Comparison of ENCODE assay signal across 9 cellular contexts in the genomic region with DNA sequence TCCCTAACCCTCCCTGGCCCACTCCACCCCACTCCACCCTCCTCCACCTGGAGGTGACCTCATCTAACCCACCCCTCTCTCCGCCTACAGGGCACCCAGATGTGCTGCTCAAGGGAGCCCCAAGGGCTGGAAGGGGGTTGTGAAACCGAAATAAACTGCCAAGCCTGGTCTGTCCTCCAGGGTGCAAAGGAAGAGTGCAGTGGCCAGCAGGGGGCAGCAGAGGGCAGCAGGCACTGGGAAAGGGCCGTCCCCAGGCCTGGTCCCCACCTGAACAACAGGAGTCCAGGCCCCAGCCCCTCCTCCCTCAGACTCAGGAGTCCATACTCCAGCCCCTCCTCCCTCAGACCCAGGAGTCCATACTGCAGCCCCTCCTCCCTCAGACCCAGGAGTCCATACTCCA. TPM values are rescaled to one million over a fixed set of nuclear protein-coding genes. Genes with fewer than 3 reads are reported as not detected.
A peak's percentile ranks its signal among the peaks of the same experiment; 100 is the strongest.
DNase-seq lines count a peak whose midpoint lies in the region; ATAC-seq and TF ChIP-seq lines count a peak whose summit lies in the region.
"Had no signal": no experiment of that assay in that cellular context is flagged by ENCODE, and none has a peak within 500 bp of the region (broad histone marks: within the 10 kb centered on the region; RNA-seq: fewer than 3 reads in every experiment).

No MANE protein-coding gene starts in this region.

- no peaks in the 10 kb centered on the region for H3K27me3 ChIP-seq in left ventricle myocardium inferior (ENCODE audit: low read depth)

- H3K27ac Mint-ChIP-seq in T-cell: no peak overlapping the region
- no peak overlapping the region for H3K27ac Mint-ChIP-seq in activated naive CD8-positive, alpha-beta T cell treated with anti-CD3 and anti-CD28 coated beads, Interleukin-2, amount 50 U/mL, for 24 hours

- H3K9me3 Mint-ChIP-seq in T-cell: no peaks in the 10 kb centered on the region
- H3K9me3 Mint-ChIP-seq in activated naive CD8-positive, alpha-beta T cell treated with anti-CD3 and anti-CD28 coated beads, Interleukin-2, amount 50 U/mL, for 24 hours: no peaks in the 10 kb centered on the region

- peak; percentile 58 for ATAC-seq in GM21529 (IDR thresholded peaks at IDR 0.05; ENCODE audit: unreplicated experiment)
- ATAC-seq in T-cell (replicated peaks in 1 of 4): peak; percentile 83 to 97 (median 86)
- ATAC-seq in activated naive CD8-positive, alpha-beta T cell treated with anti-CD3 and anti-CD28 coated beads, Interleukin-2, amount 50 U/mL, for 24 hours: peak; percentile 93
- peak; percentile 97 for ATAC-seq in sciatic nerve
- no peak for ATAC-seq in HG02840 (IDR thresholded peaks at IDR 0.05; ENCODE audit: low FRiP score, unreplicated experiment)

- DNase-seq in CMK (ENCODE audit: low read depth) (peak; percentile 87), NCI-H1092 (lab: John Stamatoyannopoulos, UW) (peak; percentile 63), T-cell (peak; percentile 37 to 82 (median 74)), left ventricle myocardium inferior (peak; percentile 83), sciatic nerve (ENCODE audit: low spot score) (peak; percentile 93)
- DNase-seq in activated naive CD8-positive, alpha-beta T cell treated with anti-CD3 and anti-CD28 coated beads, Interleukin-2, amount 50 U/mL, for 24 hours: peak; percentile 91

- H3K36me3 ChIP-seq in left ventricle myocardium inferior: no peaks in the 10 kb centered on the region

- no peak overlapping the region for H3K4me3 Mint-ChIP-seq in T-cell
- no peak overlapping the region for H3K4me3 Mint-ChIP-seq in activated naive CD8-positive, alpha-beta T cell treated with anti-CD3 and anti-CD28 coated beads, Interleukin-2, amount 50 U/mL, for 24 hours

- peaks cover 21% of the 10 kb centered on the region for H3K4me1 ChIP-seq in left ventricle myocardium inferior

- POLR2A ChIA-PET in T-cell (lab: Charles Lee): no interaction called here

- H3K27ac ChIP-seq in left ventricle myocardium inferior (replicated peaks): no peak overlapping the region

- H3K27me3 Mint-ChIP-seq in T-cell: peaks cover 0 to 5% of the 10 kb centered on the region in 2 donors
- H3K27me3 Mint-ChIP-seq in activated naive CD8-positive, alpha-beta T cell treated with anti-CD3 and anti-CD28 coated beads, Interleukin-2, amount 50 U/mL, for 24 hours: no peaks in the 10 kb centered on the region

- peak; percentile 94 for TF ChIP-seq CTCF in left ventricle myocardium inferior (IDR thresholded peaks at IDR 0.05; ENCODE audit: borderline replicate concordance)

- CTCF ChIA-PET in T-cell (lab: Charles Lee): no interaction called here

- no peak overlapping the region for H3K4me3 ChIP-seq in left ventricle myocardium inferior

- H3K36me3 Mint-ChIP-seq in T-cell: no peaks in the 10 kb centered on the region
- no peaks in the 10 kb centered on the region for H3K36me3 Mint-ChIP-seq in activated naive CD8-positive, alpha-beta T cell treated with anti-CD3 and anti-CD28 coated beads, Interleukin-2, amount 50 U/mL, for 24 hours (ENCODE audit: low read depth)

- no peaks in the 10 kb centered on the region for H3K9me3 ChIP-seq in left ventricle myocardium inferior (replicated peaks)

- intact Hi-C loops in left ventricle myocardium inferior (cut with micrococcal nuclease) (no loop called here), sciatic nerve (cut with DNase I) (loop anchor here (5.0 kb wide), 1 partner anchor 42 kb away; no protein-coding TSS in a partner anchor)

- peaks cover 15 to 32% (median 22%) of the 10 kb centered on the region in 3 donors for H3K4me1 Mint-ChIP-seq in T-cell
- peaks cover 14% of the 10 kb centered on the region for H3K4me1 Mint-ChIP-seq in activated naive CD8-positive, alpha-beta T cell treated with anti-CD3 and anti-CD28 coated beads, Interleukin-2, amount 50 U/mL, for 24 hours

RNA-seq across cellular contexts. Expression of gene BCAM, which starts 8.4 kb away (rescaled TPM):
- total RNA-seq in T-cell (1 to 10 TPM in 1 of 5 donors, under 1 TPM in 3, not detected in 1; 0.39 to 1.0 (median 0.87) TPM), left ventricle myocardium inferior (91.9 TPM), sciatic nerve (164 TPM)
- total RNA-seq: T-helper 2 cell treated with Interferon-gamma antibody and Interleukin-4, amounts not matched to agents 100 ng/mL and 5 ng/mL, for 36 hours had no signal

RNA-seq across cellular contexts. Expression of gene CBLC, which starts 22.8 kb away (rescaled TPM):
- total RNA-seq in T-cell (under 1 TPM in 2 of 5 donors, not detected in 3; 0.25 to 0.30 TPM), left ventricle myocardium inferior (not detected), sciatic nerve (not detected)
- total RNA-seq: T-helper 2 cell treated with Interferon-gamma antibody and Interleukin-4, amounts not matched to agents 100 ng/mL and 5 ng/mL, for 36 hours had no signal

RNA-seq across cellular contexts. Expression of gene NECTIN2, which starts 45.6 kb away (rescaled TPM):
- total RNA-seq in T-cell (1 to 10 TPM in 4 of 5 donors, under 1 TPM in 1; 0.30 to 1.8 (median 1.4) TPM), left ventricle myocardium inferior (40.7 TPM), sciatic nerve (115 TPM)
- total RNA-seq: T-helper 2 cell treated with Interferon-gamma antibody and Interleukin-4, amounts not matched to agents 100 ng/mL and 5 ng/mL, for 36 hours had no signal

RNA-seq across cellular contexts. Expression of gene BCL3, which starts 52.0 kb away (rescaled TPM):
- total RNA-seq in T-cell (100 to 1,000 TPM in 1 of 5 donors, 10 to 100 TPM in 4; 18.7 to 103 (median 19.4) TPM), left ventricle myocardium inferior (15.0 TPM), sciatic nerve (117 TPM)

Comparison
In these comparisons a context has a peak if more than half of its experiments do, and no peak if none do; other contexts are left out.
1. RNA of gene BCAM, which starts 8.4 kb away (total RNA-seq): 164 TPM in sciatic nerve (single experiment) and 91.9 TPM in left ventricle myocardium inferior (single experiment); 0.39 to 1.0 TPM in T-cell; every median in the first group is over 10 times any median in the second.
2. RNA of gene NECTIN2, which starts 45.6 kb away (total RNA-seq): 115 TPM in sciatic nerve (single experiment) and 40.7 TPM in left ventricle myocardium inferior (single experiment); 0.30 to 1.8 TPM in T-cell; every median in the first group is over 10 times any median in the second.
3. Peak in every context shown above with its lines, with median percentiles within 50 percentile points of each other: DNase-seq.